24 cellular contexts compared by ENCODE assay signal in the genomic region with DNA sequence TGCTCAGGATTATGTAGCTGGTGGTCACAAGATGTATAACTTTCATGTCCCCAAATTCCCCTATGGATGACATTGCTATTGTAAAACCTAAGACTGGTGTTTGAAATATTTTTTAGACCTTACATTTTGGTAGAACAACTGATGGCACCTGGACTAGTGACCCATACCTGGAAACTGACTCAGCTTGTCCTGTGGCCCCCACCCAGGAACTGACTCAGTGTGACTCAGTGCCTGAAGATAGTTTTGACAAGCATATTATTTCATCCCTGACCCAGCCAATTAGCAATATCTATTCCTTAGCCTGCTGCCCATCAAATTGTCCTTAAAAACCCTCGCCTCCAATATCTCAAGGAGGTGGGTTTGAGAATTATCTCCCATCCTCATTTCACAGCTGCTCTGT.
"Had no signal": no experiment of that assay in that cellular context is flagged by ENCODE, and none has a peak within 500 bp of the region (broad histone marks: within the 10 kb centered on the region; RNA-seq: fewer than 3 reads in every experiment).

No MANE protein-coding gene starts in this region.

- H3K27me3 Mint-ChIP-seq: activated naive CD8-positive, alpha-beta T cell treated with anti-CD3 and anti-CD28 coated beads for 36 hours; activated T-cell treated with anti-CD3 and anti-CD28 coated beads, Interleukin-2, amount 50 U/mL, for 24 hours had no signal

- ATAC-seq: activated CD8-positive, alpha-beta T cell treated with anti-CD3 and anti-CD28 coated beads, Interleukin-2, amount 10 ng/mL, durations not matched to agents 7 days and 5 days; Panc1; WTC11 had no signal

- H3K27ac ChIP-seq: brain microvascular endothelial cell had no signal

- H3K4me3 Mint-ChIP-seq: activated CD8-positive, alpha-beta T cell treated with anti-CD3 and anti-CD28 coated beads, Interleukin-2, amount 10 ng/mL, durations not matched to agents 7 days and 5 days; activated naive CD8-positive, alpha-beta T cell treated with anti-CD3 and anti-CD28 coated beads for 36 hours; activated T-cell treated with anti-CD3 and anti-CD28 coated beads, Interleukin-2, amount 50 U/mL, for 24 hours; activated T-helper 1 cell treated with anti-CD3 and anti-CD28 coated beads, Interleukin-12 subunit alpha, Interleukin-12 subunit beta, Interleukin-2, Interleukin-4 antibody, amounts not matched to agents 30 ng/mL and 10 ng/mL and 1 ng/mL, durations not matched to agents 14 hours and 24 hours and 36 hours; T-helper 1 cell treated with Interleukin-12 subunit alpha and Interleukin-12 subunit beta and Interleukin-4 antibody, amounts not matched to agents 30 μg/mL and 1 μg/mL, for 36 hours; WTC11 had no signal

- H3K4me1 Mint-ChIP-seq: activated naive CD8-positive, alpha-beta T cell treated with anti-CD3 and anti-CD28 coated beads for 36 hours had no signal

- DNase-seq: activated CD4-positive, alpha-beta T cell treated with anti-CD3 and anti-CD28 coated beads for 48 hours; activated CD4-positive, alpha-beta T cell treated with anti-CD3 and anti-CD28 coated beads, Interleukin-2, amount 50 U/mL, for 4 hours; activated CD4-positive, CD25-positive, alpha-beta regulatory T cell treated with anti-CD3 and anti-CD28 coated beads, Interleukin-2, amount 50 U/mL, for 72 hours; activated CD8-positive, alpha-beta T cell treated with anti-CD3 and anti-CD28 coated beads, Interleukin-2, amount 10 ng/mL, durations not matched to agents 7 days and 5 days; activated effector memory CD4-positive, alpha-beta T cell treated with anti-CD3 and anti-CD28 coated beads, Interleukin-2, amount 50 U/mL, for 16 hours; activated naive CD4-positive, alpha-beta T cell treated with Interleukin-2 at 50 U/mL for 16 hours; activated naive CD8-positive, alpha-beta T cell treated with anti-CD3 and anti-CD28 coated beads for 36 hours; activated T-cell treated with anti-CD3 and anti-CD28 coated beads, Interleukin-2, amount 50 U/mL, for 24 hours; brain microvascular endothelial cell; caudate nucleus; KG1; NCI-H1092; NCI-H1417; NCI-H2029; NCI-H2107; NCI-H345; NCI-H510A; NCI-H526 treated with DMSO at 0.1 percent for 48 hours; NCI-H82; SHP77 treated with DMSO at 0.1 percent for 48 hours had no signal

- H3K27ac Mint-ChIP-seq: activated CD8-positive, alpha-beta T cell treated with anti-CD3 and anti-CD28 coated beads, Interleukin-2, amount 10 ng/mL, durations not matched to agents 7 days and 5 days; activated naive CD8-positive, alpha-beta T cell treated with anti-CD3 and anti-CD28 coated beads for 36 hours; activated T-cell treated with anti-CD3 and anti-CD28 coated beads, Interleukin-2, amount 50 U/mL, for 24 hours; activated T-helper 1 cell treated with anti-CD3 and anti-CD28 coated beads, Interleukin-12 subunit alpha, Interleukin-12 subunit beta, Interleukin-2, Interleukin-4 antibody, amounts not matched to agents 30 ng/mL and 10 ng/mL and 1 ng/mL, durations not matched to agents 14 hours and 24 hours and 36 hours; T-helper 1 cell treated with Interleukin-12 subunit alpha and Interleukin-12 subunit beta and Interleukin-4 antibody, amounts not matched to agents 30 μg/mL and 1 μg/mL, for 36 hours; WTC11 had no signal

- H3K36me3 Mint-ChIP-seq: activated naive CD8-positive, alpha-beta T cell treated with anti-CD3 and anti-CD28 coated beads for 36 hours had no signal

- H3K27me3 ChIP-seq: brain microvascular endothelial cell had no signal

- H3K36me3 ChIP-seq: brain microvascular endothelial cell had no signal
